Comparison of ENCODE assay signal across 20 cellular contexts in genomic region chr10:80553436-80553835, GRCh38. TPM values are rescaled to one million over a fixed set of nuclear protein-coding genes. Genes with fewer than 3 reads are reported as not detected.
"Had no signal": no experiment of that assay in that cellular context is flagged by ENCODE, and none has a peak within 500 bp of the region (broad histone marks: within the 10 kb centered on the region; RNA-seq: fewer than 3 reads in every experiment).

No MANE protein-coding gene starts in this region.

- H3K4me3 ChIP-seq: dorsolateral prefrontal cortex, gastrocnemius medialis, lower lobe of right lung, prostate gland, sigmoid colon, stomach, thyroid gland, upper lobe of left lung, uterus had no signal

- H3K36me3 ChIP-seq: gastrocnemius medialis, lower lobe of right lung, prostate gland, sigmoid colon, stomach, thyroid gland, upper lobe of left lung, uterus had no signal

- H3K4me1 Mint-ChIP-seq: stimulated activated effector memory CD8-positive, alpha-beta T cell treated with anti-CD3 and anti-CD28 coated beads, Interleukin-12 subunit alpha, Interleukin-12 subunit beta, amount 100 ng/mL, for 72 hours had no signal

- H3K27me3 ChIP-seq: gastrocnemius medialis, sigmoid colon, stomach, thyroid gland, upper lobe of left lung, uterus had no signal

- ATAC-seq: gastrocnemius medialis; left ventricle myocardium superior; lower lobe of right lung; right cardiac atrium; stimulated activated effector memory CD8-positive, alpha-beta T cell treated with anti-CD3 and anti-CD28 coated beads, Interleukin-12 subunit alpha, Interleukin-12 subunit beta, amount 100 ng/mL, for 72 hours had no signal

- H3K27ac ChIP-seq: dorsolateral prefrontal cortex, gastrocnemius medialis, lower lobe of right lung, prostate gland, sigmoid colon, stomach, thyroid gland, upper lobe of left lung, uterus had no signal

- H3K36me3 Mint-ChIP-seq: natural killer cell treated with Interleukin-12 subunit alpha and Interleukin-12 subunit beta and Interleukin-15 and Interleukin-18, amount 100 ng/mL, for 72 hours; stimulated activated effector memory CD8-positive, alpha-beta T cell treated with anti-CD3 and anti-CD28 coated beads, Interleukin-12 subunit alpha, Interleukin-12 subunit beta, amount 100 ng/mL, for 72 hours had no signal

- H3K9me3 Mint-ChIP-seq: naive B cell; natural killer cell treated with Interleukin-12 subunit alpha and Interleukin-12 subunit beta and Interleukin-15 and Interleukin-18, amount 100 ng/mL, for 72 hours; neural crest cell; stimulated activated effector memory CD8-positive, alpha-beta T cell treated with anti-CD3 and anti-CD28 coated beads, Interleukin-12 subunit alpha, Interleukin-12 subunit beta, amount 100 ng/mL, for 72 hours had no signal

- H3K4me1 ChIP-seq: gastrocnemius medialis, lower lobe of right lung, prostate gland, sigmoid colon, uterus had no signal

- H3K27ac Mint-ChIP-seq: natural killer cell treated with Interleukin-12 subunit alpha and Interleukin-12 subunit beta and Interleukin-15 and Interleukin-18, amount 100 ng/mL, for 72 hours; stimulated activated effector memory CD8-positive, alpha-beta T cell treated with anti-CD3 and anti-CD28 coated beads, Interleukin-12 subunit alpha, Interleukin-12 subunit beta, amount 100 ng/mL, for 72 hours had no signal

- DNase-seq: dorsolateral prefrontal cortex; effector CD4-positive, alpha-beta T cell; foreskin fibroblast; gastrocnemius medialis; left ventricle myocardium superior; lower lobe of right lung; naive B cell; right cardiac atrium; sigmoid colon; stimulated activated CD4-positive, alpha-beta T cell treated with anti-CD3 and anti-CD28 coated beads, Interleukin-2, amount 100 ng/mL, for 24 hours; stimulated activated CD4-positive, alpha-beta T cell treated with anti-CD3 and anti-CD28 coated beads, Interleukin-4, amount 100 ng/mL, for 24 hours; stimulated activated naive CD4-positive, alpha-beta T cell treated with Interleukin-2 at 50 U/mL for 16 hours; stomach; thyroid gland; upper lobe of left lung; uterus had no signal

- H3K9me3 ChIP-seq: gastrocnemius medialis, lower lobe of right lung, prostate gland, sigmoid colon, stomach, thyroid gland, upper lobe of left lung, uterus had no signal

- H3K4me3 Mint-ChIP-seq: naive B cell; natural killer cell treated with Interleukin-12 subunit alpha and Interleukin-12 subunit beta and Interleukin-15 and Interleukin-18, amount 100 ng/mL, for 72 hours; neural crest cell; stimulated activated effector memory CD8-positive, alpha-beta T cell treated with anti-CD3 and anti-CD28 coated beads, Interleukin-12 subunit alpha, Interleukin-12 subunit beta, amount 100 ng/mL, for 72 hours had no signal

RNA-seq across cellular contexts. Expression of gene SH2D4B, which starts 15.7 kb away (rescaled TPM):
- total RNA-seq: gastrocnemius medialis, left ventricle myocardium superior, right cardiac atrium had no signal
